8 cellular contexts compared by ENCODE assay signal in the genomic region with DNA sequence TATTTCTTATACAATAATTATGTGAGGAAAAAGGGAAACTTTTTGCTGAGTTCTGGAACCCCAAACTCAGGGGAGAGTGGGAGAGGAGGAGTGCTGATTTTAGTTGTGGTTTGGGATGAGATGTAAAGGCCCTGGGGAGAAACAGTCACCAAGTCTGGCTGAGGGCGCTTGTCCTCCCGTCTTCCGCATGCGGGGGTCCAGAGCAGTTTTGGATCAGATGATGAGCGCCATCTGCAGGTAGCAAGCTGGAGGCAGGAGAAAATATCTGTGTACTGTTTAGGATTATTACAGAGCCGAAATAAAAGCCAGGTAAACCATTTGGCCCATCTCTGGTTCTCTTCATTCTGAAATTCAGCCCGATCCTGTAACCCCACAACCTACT. TPM values are rescaled to one million over a fixed set of nuclear protein-coding genes. Genes with fewer than 3 reads are reported as not detected.
DNase-seq lines count a peak whose midpoint lies in the region; ATAC-seq and TF ChIP-seq lines count a peak whose summit lies in the region.

No MANE protein-coding gene starts in this region.

- H3K27ac Mint-ChIP-seq in CD8-positive, alpha-beta T cell, result peak overlapping the region; percentile 99
- peak overlapping the region; percentile 99 for H3K27ac Mint-ChIP-seq in activated naive CD8-positive, alpha-beta T cell

- peaks cover 31% of the 10 kb centered on the region for H3K4me1 ChIP-seq in CD8-positive, alpha-beta T cell (ENCODE audit: insufficient read depth, low read length)
- H3K4me1 ChIP-seq in trophoblast cell (ENCODE audit: control insufficient read depth in 1 of 2, insufficient read depth in 2 of 2, low read length in 2 of 2) (peaks cover 0 to 2% of the 10 kb centered on the region in 2 experiments), tibial nerve (peaks cover 0 to 38% (median 13%) of the 10 kb centered on the region in 4 donors)

- no peak for TF ChIP-seq EP300 in tibial nerve (IDR thresholded peaks at IDR 0.05)

- H3K79me1 ChIP-seq in trophoblast cell (ENCODE audit: low read length), result peaks cover 6% of the 10 kb centered on the region

- peaks cover 48% of the 10 kb centered on the region for H3K4me1 Mint-ChIP-seq in CD8-positive, alpha-beta T cell (ENCODE audit: low read depth)
- H3K4me1 Mint-ChIP-seq in activated naive CD8-positive, alpha-beta T cell (ENCODE audit: low read depth), result peaks cover 52% of the 10 kb centered on the region

- H3K4me3 Mint-ChIP-seq in CD8-positive, alpha-beta T cell, result peak overlapping the region; percentile 93
- peak overlapping the region; percentile 97 for H3K4me3 Mint-ChIP-seq in activated naive CD8-positive, alpha-beta T cell

- no peak overlapping the region for H2AK5ac ChIP-seq in trophoblast cell (ENCODE audit: low read length)

- no peak overlapping the region for H3K18ac ChIP-seq in trophoblast cell (ENCODE audit: low read length)

- H3K4me3 ChIP-seq in CD8-positive, alpha-beta T cell (ENCODE audit: low read depth, low read length), result peak overlapping the region; percentile 88
- peak overlapping the region; percentile 53 for H3K4me3 ChIP-seq in NB4 (ENCODE audit: low read depth, low read length)
- H3K4me3 ChIP-seq in trophoblast cell (ENCODE audit: low read depth, low read length), result no peak overlapping the region
- peak overlapping the region; percentile 20 to 91 (median 90) for H3K4me3 ChIP-seq in tibial nerve

- TF ChIP-seq POLR2A in NB4 (IDR thresholded peaks at IDR 0.05; ENCODE audit: extremely low read depth, insufficient read length) (no peak), tibial nerve (IDR thresholded peaks at IDR 0.05) (no peak)

- no peak overlapping the region for H4K8ac ChIP-seq in trophoblast cell (ENCODE audit: low read depth, low read length)

- H3K4me2 ChIP-seq in trophoblast cell (ENCODE audit: low read length), result peak overlapping the region; percentile 44

- peak overlapping the region; percentile 95 for H3K27ac ChIP-seq in CD8-positive, alpha-beta T cell (ENCODE audit: low read depth, low read length)
- H3K27ac ChIP-seq in trophoblast cell (ENCODE audit: low read depth, low read length) (no peak overlapping the region), tibial nerve (peak overlapping the region; percentile 98 to 99 (median 98))

- intact Hi-C loops in CD8-positive, alpha-beta T cell (cut with DNase I, micrococcal nuclease), result loop anchor here (1.0 to 5.0 kb wide), 11 partner anchors 102 to 1133 kb away; a partner anchor contains a TSS
- intact Hi-C loops in Right ventricle myocardium superior (cut with DNase I), result loop anchor here (5.0 kb wide), 2 partner anchors 117 to 287 kb away; a partner anchor contains a TSS

- H3K4ac ChIP-seq in trophoblast cell (ENCODE audit: low read depth, low read length), result no peak overlapping the region

- H2BK120ac ChIP-seq in trophoblast cell (ENCODE audit: insufficient read depth, low read length, poor library complexity), result no peak overlapping the region

- H3K27me3 ChIP-seq in CD8-positive, alpha-beta T cell (ENCODE audit: insufficient read depth, low read length), result no peaks in the 10 kb centered on the region
- H3K27me3 ChIP-seq in trophoblast cell (ENCODE audit: insufficient read depth, low read length) (peaks cover 3% of the 10 kb centered on the region), tibial nerve (no peaks in the 10 kb centered on the region)

- CTCF ChIA-PET in CD8-positive, alpha-beta T cell (lab: Charles Lee), result interaction anchor here (0.7 to 6.9 kb wide), 35 partner anchors 9 to 1133 kb away, joined by 3 to 184 read pairs (median 4); a partner anchor contains a TSS

- H3K27me3 Mint-ChIP-seq in CD8-positive, alpha-beta T cell (ENCODE audit: low read depth), result no peaks in the 10 kb centered on the region
- H3K27me3 Mint-ChIP-seq in activated naive CD8-positive, alpha-beta T cell, result no peaks in the 10 kb centered on the region

- no peak overlapping the region for H2BK12ac ChIP-seq in trophoblast cell (ENCODE audit: low read length)

- no peak overlapping the region for H3K23ac ChIP-seq in trophoblast cell (ENCODE audit: low read length)

- TF ChIP-seq CTCF in CD8-positive, alpha-beta T cell (IDR thresholded peaks at IDR 0.05), result peak; percentile 80
- TF ChIP-seq CTCF in NB4 (IDR thresholded peaks at IDR 0.05; ENCODE audit: low read depth, low read length) (peak; percentile 69), tibial nerve (IDR thresholded peaks at IDR 0.05) (peak; percentile 76 to 88 (median 78))

- no peak overlapping the region for H4K91ac ChIP-seq in trophoblast cell (ENCODE audit: low read depth, low read length)

- no peaks in the 10 kb centered on the region for H3K9me3 Mint-ChIP-seq in CD8-positive, alpha-beta T cell
- H3K9me3 Mint-ChIP-seq in activated naive CD8-positive, alpha-beta T cell (ENCODE audit: low read depth), result no peaks in the 10 kb centered on the region

- DNase-seq in CD8-positive, alpha-beta T cell, result peak; percentile 65 to 88 (median 83)
- DNase-seq in NB4 (ENCODE audit: low read depth) (peak; percentile 87), Right ventricle myocardium superior (peak; percentile 83), trophoblast cell (peak; percentile 70 to 91), tibial nerve (ENCODE audit: low spot score in 2 of 2) (peak; percentile 76 to 93)

- no peak overlapping the region for H2AFZ ChIP-seq in trophoblast cell (ENCODE audit: insufficient read depth, low read length, poor library complexity)

- H3K36me3 Mint-ChIP-seq in CD8-positive, alpha-beta T cell, result peaks cover 14% of the 10 kb centered on the region
- H3K36me3 Mint-ChIP-seq in activated naive CD8-positive, alpha-beta T cell, result no peaks in the 10 kb centered on the region

- H2BK5ac ChIP-seq in trophoblast cell (ENCODE audit: low read depth, low read length, poor library complexity), result no peak overlapping the region

- no CpG with 5 or more reads among the region's 7 CpGs for WGBS in trophoblast cell (ENCODE audit: extremely low coverage, insufficient coverage, insufficient read length)
- 1% methylated on average over 7 of the region's 7 CpGs for WGBS in tibial nerve, 2 donors

- peak; percentile 66 for ATAC-seq in CD8-positive, alpha-beta T cell
- peak; percentile 29 for ATAC-seq in GM21786 (IDR thresholded peaks at IDR 0.05; ENCODE audit: unreplicated experiment)
- peak; percentile 83 for ATAC-seq in SK-N-SH treated with all-trans-retinoic acid at 6 μM for 48 hours
- peak; percentile 84 for ATAC-seq in Right ventricle myocardium superior (ENCODE audit: poor library complexity)

- no peaks in the 10 kb centered on the region for H3K36me3 ChIP-seq in CD8-positive, alpha-beta T cell (ENCODE audit: insufficient read depth, low read length)
- no peaks in the 10 kb centered on the region for H3K36me3 ChIP-seq in trophoblast cell (ENCODE audit: control insufficient read depth in 1 of 2, insufficient read depth in 2 of 2, low read length in 2 of 2)
- no peaks in the 10 kb centered on the region for H3K36me3 ChIP-seq in tibial nerve

- POLR2A ChIA-PET in CD8-positive, alpha-beta T cell (lab: Charles Lee), result interaction anchor here (0.6 to 3.9 kb wide), 11 partner anchors 17 to 578 kb away, joined by 3 to 27 read pairs (median 5); a partner anchor contains a TSS

- no peak overlapping the region for H4K12ac ChIP-seq in trophoblast cell (ENCODE audit: low read depth, low read length)

- peaks cover 4% of the 10 kb centered on the region for H3K79me2 ChIP-seq in trophoblast cell (ENCODE audit: control insufficient read depth, insufficient read depth, low read length, poor library complexity)

- no peak overlapping the region for H3K14ac ChIP-seq in trophoblast cell (ENCODE audit: low read length)

- H3K9ac ChIP-seq in trophoblast cell (ENCODE audit: low read length), result no peak overlapping the region

- H3K9me3 ChIP-seq in CD8-positive, alpha-beta T cell (ENCODE audit: low read length), result no peaks in the 10 kb centered on the region
- H3K9me3 ChIP-seq in trophoblast cell (ENCODE audit: insufficient read depth, low read depth, low read length) (peaks cover 1% of the 10 kb centered on the region), tibial nerve (peaks cover 0 to 4% (median 0%) of the 10 kb centered on the region in 4 donors)

TF ChIP-seq in SK-N-SH treated with all-trans-retinoic acid at 6 μM for 48 hours, 23 proteins besides CTCF, POLR2A, EP300 and RAD21 (continues in another document):
- no peak for TF ChIP-seq GLIS3 (CRISPR knock-in tag; IDR thresholded peaks at IDR 0.05)
- TF ChIP-seq SNAI2 (CRISPR knock-in tag; IDR thresholded peaks at IDR 0.05), result no peak
- no peak for TF ChIP-seq ZC3H10 (CRISPR knock-in tag; IDR thresholded peaks at IDR 0.05)
- TF ChIP-seq, protein P1, sequence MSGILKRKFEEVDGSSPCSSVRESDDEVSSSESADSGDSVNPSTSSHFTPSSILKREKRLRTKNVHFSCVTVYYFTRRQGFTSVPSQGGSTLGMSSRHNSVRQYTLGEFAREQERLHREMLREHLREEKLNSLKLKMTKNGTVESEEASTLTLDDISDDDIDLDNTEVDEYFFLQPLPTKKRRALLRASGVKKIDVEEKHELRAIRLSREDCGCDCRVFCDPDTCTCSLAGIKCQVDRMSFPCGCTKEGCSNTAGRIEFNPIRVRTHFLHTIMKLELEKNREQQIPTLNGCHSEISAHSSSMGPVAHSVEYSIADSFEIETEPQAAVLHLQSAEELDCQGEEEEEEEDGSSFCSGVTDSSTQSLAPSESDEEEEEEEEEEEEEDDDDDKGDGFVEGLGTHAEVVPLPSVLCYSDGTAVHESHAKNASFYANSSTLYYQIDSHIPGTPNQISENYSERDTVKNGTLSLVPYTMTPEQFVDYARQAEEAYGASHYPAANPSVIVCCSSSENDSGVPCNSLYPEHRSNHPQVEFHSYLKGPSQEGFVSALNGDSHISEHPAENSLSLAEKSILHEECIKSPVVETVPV (CRISPR knock-in tag; IDR thresholded peaks at IDR 0.05), result no peak
- no peak for TF ChIP-seq OSR1 (CRISPR knock-in tag; IDR thresholded peaks at IDR 0.05)
- no peak for TF ChIP-seq TOX (CRISPR knock-in tag; IDR thresholded peaks at IDR 0.05; ENCODE audit: borderline replicate concordance)
- TF ChIP-seq CSDC2 (CRISPR knock-in tag; IDR thresholded peaks at IDR 0.05), result no peak
- TF ChIP-seq PPARA (CRISPR knock-in tag; IDR thresholded peaks at IDR 0.05; ENCODE audit: borderline replicate concordance), result no peak
- no peak for TF ChIP-seq TCF4 (CRISPR knock-in tag; IDR thresholded peaks at IDR 0.05; ENCODE audit: borderline replicate concordance)
- TF ChIP-seq ARNTL (CRISPR knock-in tag; IDR thresholded peaks at IDR 0.05; ENCODE audit: borderline replicate concordance, low read depth), result no peak

RNA-seq across cellular contexts. Expression of a gene that starts 1.6 kb away (rescaled TPM):
- 10 to 100 TPM; 39.8 to 42.3 TPM for total RNA-seq in CD8-positive, alpha-beta T cell
- total RNA-seq in Right ventricle myocardium superior (10.6 TPM), tibial nerve (10 to 100 TPM; 31.6 to 56.2 (median 38.4) TPM)
- 3.0 and 3.7 TPM in 2 replicates for polyA plus RNA-seq in trophoblast cell (2013)

Comparison
In these comparisons a context has a peak if more than half of its experiments do, and no peak if none do; other contexts are left out.
1. ATAC-seq: peak in every context shown above with its lines; median percentile 84 in Right ventricle myocardium superior; 83 in SK-N-SH treated with all-trans-retinoic acid at 6 μM for 48 hours; 66 in CD8-positive, alpha-beta T cell; 29 in GM21786.